7 cellular contexts compared by ENCODE assay signal in genomic region chr1:171226757-171227370, GRCh38. TPM values are rescaled to one million over a fixed set of nuclear protein-coding genes. Genes with fewer than 3 reads are reported as not detected.
DNase-seq lines count a peak whose midpoint lies in the region; ATAC-seq and TF ChIP-seq lines count a peak whose summit lies in the region.

No MANE protein-coding gene starts in this region.

- peaks cover 14% of the 10 kb centered on the region for H3K4me1 ChIP-seq in adipocyte (ENCODE audit: control insufficient read depth, insufficient read depth, low read length)
- H3K4me1 ChIP-seq in left ventricle myocardium inferior: peaks cover 18% of the 10 kb centered on the region
- peaks cover 16% of the 10 kb centered on the region for H3K4me1 ChIP-seq in smooth muscle cell (ENCODE audit: low read depth)

- H3K79me2 ChIP-seq in smooth muscle cell (ENCODE audit: low read depth): no peaks in the 10 kb centered on the region

- DNase-seq in GDM1 (lab: John Stamatoyannopoulos, UW) (peak; percentile 12), NCI-H526 treated with DMSO at 0.1 percent for 48 hours (lab: John Stamatoyannopoulos, UW) (peak; percentile 67), adipocyte (ENCODE audit: low read depth) (peak; percentile 91), left ventricle myocardium inferior (no peak), smooth muscle cell (lab: John Stamatoyannopoulos, UW; ENCODE audit: unreplicated experiment) (no peak)

- WGBS in smooth muscle cell (ENCODE audit: low lambda C conversion rate): 90% methylated on average over 1 of the region's 1 CpG

- peak; percentile 91 for TF ChIP-seq CTCF in left ventricle myocardium inferior (IDR thresholded peaks at IDR 0.05; ENCODE audit: borderline replicate concordance)
- peak; percentile 75 for TF ChIP-seq CTCF in smooth muscle cell (IDR thresholded peaks at IDR 0.05; ENCODE audit: borderline replicate concordance, insufficient read depth, poor library complexity, severe bottlenecking)

- peaks cover 4% of the 10 kb centered on the region for H3F3A ChIP-seq in smooth muscle cell (ENCODE audit: low read depth)

- ATAC-seq in GM21367 (IDR thresholded peaks at IDR 0.05; ENCODE audit: unreplicated experiment) (peak; percentile 97), HG03571 (IDR thresholded peaks at IDR 0.05; ENCODE audit: unreplicated experiment) (peak; percentile 83)

- H3K27ac ChIP-seq in left ventricle myocardium inferior (replicated peaks) (no peak overlapping the region), smooth muscle cell (ENCODE audit: low read depth) (no peak overlapping the region)

- H3K36me3 ChIP-seq in adipocyte (ENCODE audit: control insufficient read depth, insufficient read depth, low read length, severe bottlenecking) (no peaks in the 10 kb centered on the region), left ventricle myocardium inferior (no peaks in the 10 kb centered on the region), smooth muscle cell (ENCODE audit: low read depth) (no peaks in the 10 kb centered on the region)

- H3K27me3 ChIP-seq in adipocyte (replicated peaks; ENCODE audit: control insufficient read depth, insufficient read depth, low read length) (no peaks in the 10 kb centered on the region), left ventricle myocardium inferior (ENCODE audit: low read depth) (no peaks in the 10 kb centered on the region), smooth muscle cell (ENCODE audit: low read depth) (no peaks in the 10 kb centered on the region)

- peak overlapping the region; percentile 3 for H3K9ac ChIP-seq in adipocyte (ENCODE audit: low read length)
- no peak overlapping the region for H3K9ac ChIP-seq in smooth muscle cell (ENCODE audit: low read depth)

- H3K4me3 ChIP-seq in adipocyte (ENCODE audit: low read length) (no peak overlapping the region), left ventricle myocardium inferior (no peak overlapping the region), smooth muscle cell (no peak overlapping the region)

- H3K4me2 ChIP-seq in smooth muscle cell: no peak overlapping the region

- H3K9me3 ChIP-seq in adipocyte (ENCODE audit: control insufficient read depth, low read length) (no peaks in the 10 kb centered on the region), left ventricle myocardium inferior (replicated peaks) (no peaks in the 10 kb centered on the region), smooth muscle cell (replicated peaks; ENCODE audit: low read depth) (no peaks in the 10 kb centered on the region)

- H2AFZ ChIP-seq in smooth muscle cell (ENCODE audit: low read depth): no peak overlapping the region

- no peaks in the 10 kb centered on the region for H4K20me1 ChIP-seq in smooth muscle cell (ENCODE audit: low read depth)

- intact Hi-C loops in left ventricle myocardium inferior (cut with micrococcal nuclease): loop anchor here (5.0 kb wide), 2 partner anchors 145 to 260 kb away; no protein-coding TSS in a partner anchor

RNA-seq across cellular contexts. Expression of gene FMO1, which starts 21.4 kb away (rescaled TPM):
- 0.49 TPM for total RNA-seq in left ventricle myocardium inferior
- total RNA-seq in smooth muscle cell: not detected in 2 replicates
- polyA plus RNA-seq in smooth muscle cell: not detected in 2 replicates

RNA-seq across cellular contexts. Expression of gene FMO2, which starts 41.8 kb away (rescaled TPM):
- 49.7 TPM for total RNA-seq in left ventricle myocardium inferior
- total RNA-seq in smooth muscle cell: not detected in 2 replicates
- polyA plus RNA-seq in smooth muscle cell: not detected in 2 replicates

Comparison
In these comparisons a context has a peak if more than half of its experiments do, and no peak if none do; other contexts are left out.
1. DNase-seq: peak in GDM1 (single experiment), NCI-H526 treated with DMSO at 0.1 percent for 48 hours (single experiment) and adipocyte (single experiment); none in left ventricle myocardium inferior (single experiment) and smooth muscle cell (single experiment).
2. RNA of gene FMO2, which starts 41.8 kb away (total RNA-seq): 49.7 TPM in left ventricle myocardium inferior (single experiment); not detected in smooth muscle cell; every median in the first group is over 10 times any median in the second.